Comparison of ENCODE assay signal across 7 cellular contexts in genomic region chr1:110964400-110964903, GRCh38. TPM values are rescaled to one million over a fixed set of nuclear protein-coding genes. Genes with fewer than 3 reads are reported as not detected.
DNase-seq lines count a peak whose midpoint lies in the region; ATAC-seq and TF ChIP-seq lines count a peak whose summit lies in the region.

No MANE protein-coding gene starts in this region.

- TF ChIP-seq CTCF in HL-60 (IDR thresholded peaks at IDR 0.05; ENCODE audit: insufficient read depth, low read length): no peak

- H3K9me3 Mint-ChIP-seq in activated T-helper 2 cell treated with anti-CD3 and anti-CD28 coated beads, Interferon-gamma antibody, Interleukin-2, Interleukin-4, amounts not matched to agents 10 μg/mL and 5 μg/mL and 100 μg/mL, durations not matched to agents 14 hours and 24 hours and 36 hours: peaks cover 67% of the 10 kb centered on the region
- H3K9me3 Mint-ChIP-seq in stimulated activated naive CD8-positive, alpha-beta T cell treated with anti-CD3 and anti-CD28 coated beads, Interleukin-15, amount 100 ng/mL, for 72 hours: peaks cover 30% of the 10 kb centered on the region in 2 donors

- H3K4me3 ChIP-seq in HL-60 (replicated peaks; ENCODE audit: insufficient read depth, low read length) (peak overlapping the region; percentile 68), iPS-18c (ENCODE audit: insufficient read depth, low read depth, low read length) (peak overlapping the region; percentile 65)

- peaks cover 41% of the 10 kb centered on the region for H3K36me3 Mint-ChIP-seq in activated T-helper 2 cell treated with anti-CD3 and anti-CD28 coated beads, Interferon-gamma antibody, Interleukin-2, Interleukin-4, amounts not matched to agents 10 μg/mL and 5 μg/mL and 100 μg/mL, durations not matched to agents 14 hours and 24 hours and 36 hours (ENCODE audit: low read depth)

- H3K9me3 ChIP-seq in iPS-18c (ENCODE audit: control insufficient read depth, insufficient read depth, low read length): peaks cover 2% of the 10 kb centered on the region

- H3K4me1 Mint-ChIP-seq in activated T-helper 2 cell treated with anti-CD3 and anti-CD28 coated beads, Interferon-gamma antibody, Interleukin-2, Interleukin-4, amounts not matched to agents 10 μg/mL and 5 μg/mL and 100 μg/mL, durations not matched to agents 14 hours and 24 hours and 36 hours (ENCODE audit: low read depth): peaks cover 36% of the 10 kb centered on the region
- H3K4me1 Mint-ChIP-seq in stimulated activated naive CD8-positive, alpha-beta T cell treated with anti-CD3 and anti-CD28 coated beads, Interleukin-15, amount 100 ng/mL, for 72 hours: peaks cover 41% of the 10 kb centered on the region

- H3K27me3 ChIP-seq in HL-60 (ENCODE audit: insufficient read depth, poor library complexity, severe bottlenecking): no peaks in the 10 kb centered on the region

- peak overlapping the region; percentile 95 for H3K27ac Mint-ChIP-seq in activated T-helper 2 cell treated with anti-CD3 and anti-CD28 coated beads, Interferon-gamma antibody, Interleukin-2, Interleukin-4, amounts not matched to agents 10 μg/mL and 5 μg/mL and 100 μg/mL, durations not matched to agents 14 hours and 24 hours and 36 hours
- peak overlapping the region; percentile 99 to 100 for H3K27ac Mint-ChIP-seq in stimulated activated naive CD8-positive, alpha-beta T cell treated with anti-CD3 and anti-CD28 coated beads, Interleukin-15, amount 100 ng/mL, for 72 hours

- intact Hi-C loops in activated T-helper 2 cell treated with anti-CD3 and anti-CD28 coated beads, Interferon-gamma antibody, Interleukin-2, Interleukin-4, amounts not matched to agents 10 μg/mL and 5 μg/mL and 100 μg/mL, durations not matched to agents 14 hours and 24 hours and 36 hours (cut with micrococcal nuclease): loop anchor here (1.0 to 10.0 kb wide), 3 partner anchors 47 to 330 kb away; no protein-coding TSS in a partner anchor

- H3K27me3 Mint-ChIP-seq in activated T-helper 2 cell treated with anti-CD3 and anti-CD28 coated beads, Interferon-gamma antibody, Interleukin-2, Interleukin-4, amounts not matched to agents 10 μg/mL and 5 μg/mL and 100 μg/mL, durations not matched to agents 14 hours and 24 hours and 36 hours (ENCODE audit: low read depth): peaks cover 17% of the 10 kb centered on the region
- H3K27me3 Mint-ChIP-seq in stimulated activated naive CD8-positive, alpha-beta T cell treated with anti-CD3 and anti-CD28 coated beads, Interleukin-15, amount 100 ng/mL, for 72 hours: peaks cover 18% of the 10 kb centered on the region

- peak overlapping the region; percentile 89 for H3K4me3 Mint-ChIP-seq in activated T-helper 2 cell treated with anti-CD3 and anti-CD28 coated beads, Interferon-gamma antibody, Interleukin-2, Interleukin-4, amounts not matched to agents 10 μg/mL and 5 μg/mL and 100 μg/mL, durations not matched to agents 14 hours and 24 hours and 36 hours (ENCODE audit: low read depth)
- H3K4me3 Mint-ChIP-seq in stimulated activated naive CD8-positive, alpha-beta T cell treated with anti-CD3 and anti-CD28 coated beads, Interleukin-15, amount 100 ng/mL, for 72 hours: peak overlapping the region; percentile 86 to 96

- DNase-seq in HL-60 (ENCODE audit: low read depth in 1 of 2, low spot score in 1 of 2): no peak
- no peak for DNase-seq in activated T-helper 2 cell treated with anti-CD3 and anti-CD28 coated beads, Interferon-gamma antibody, Interleukin-2, Interleukin-4, amounts not matched to agents 10 μg/mL and 5 μg/mL and 100 μg/mL, durations not matched to agents 14 hours and 24 hours and 36 hours (ENCODE audit: low spot score)
- no peak for DNase-seq in stimulated activated naive CD8-positive, alpha-beta T cell treated with anti-CD3 and anti-CD28 coated beads, Interleukin-15, amount 100 ng/mL, for 72 hours
- DNase-seq in NCI-H748 treated with DMSO at 0.1 percent for 48 hours (lab: John Stamatoyannopoulos, UW): no peak

- ATAC-seq in stimulated activated naive CD8-positive, alpha-beta T cell treated with anti-CD3 and anti-CD28 coated beads, Interleukin-15, amount 100 ng/mL, for 72 hours: no peak
- no peak for ATAC-seq in GM21723 (IDR thresholded peaks at IDR 0.05; ENCODE audit: unreplicated experiment)
- ATAC-seq in HG03378 (IDR thresholded peaks at IDR 0.05; ENCODE audit: unreplicated experiment): no peak

- H3K27ac ChIP-seq in HL-60 (replicated peaks): peak overlapping the region; percentile 89

RNA-seq across cellular contexts. Expression of gene LRIF1, which starts 0.7 kb away (rescaled TPM):
- 15.2 and 15.7 TPM in 2 replicates for total RNA-seq in activated T-helper 2 cell treated with anti-CD3 and anti-CD28 coated beads, Interferon-gamma antibody, Interleukin-2, Interleukin-4, amounts not matched to agents 10 μg/mL and 5 μg/mL and 100 μg/mL, durations not matched to agents 14 hours and 24 hours and 36 hours
